In genomic region chr5:156559955-156560354, GRCh38 we compare ENCODE assay signal across 24 cellular contexts.
"Had no signal": no experiment of that assay in that cellular context is flagged by ENCODE, and none has a peak within 500 bp of the region (broad histone marks: within the 10 kb centered on the region; RNA-seq: fewer than 3 reads in every experiment).

No MANE protein-coding gene starts in this region.

- H3K27me3 Mint-ChIP-seq: activated CD8-positive, alpha-beta memory T cell treated with anti-CD3 and anti-CD28 coated beads, Interleukin-2, amount 10 ng/mL, durations not matched to agents 7 days and 5 days had no signal

- FAIRE-seq: bronchial epithelial cell had no signal

- H3K27ac ChIP-seq: ascending aorta, body of pancreas had no signal

- H3K4me1 ChIP-seq: ascending aorta, body of pancreas had no signal

- H3K27ac Mint-ChIP-seq: activated B cell treated with CpG ODN at 0.5 μM for 24 hours; activated CD4-positive, alpha-beta T cell treated with anti-CD3 and anti-CD28 coated beads, Interleukin-2, amount 10 ng/mL, durations not matched to agents 24 days and 14 days; activated CD8-positive, alpha-beta memory T cell treated with anti-CD3 and anti-CD28 coated beads, Interleukin-2, amount 10 ng/mL, durations not matched to agents 7 days and 5 days; activated naive CD4-positive, alpha-beta T cell treated with anti-CD3 and anti-CD28 coated beads, Interleukin-2, amount 50 U/mL, for 24 hours; activated T-cell treated with anti-CD3 and anti-CD28 coated beads, Interleukin-2, amount 50 U/mL, for 24 hours; activated T-helper 1 cell treated with anti-CD3 and anti-CD28 coated beads, Interleukin-12 subunit alpha, Interleukin-12 subunit beta, Interleukin-2, Interleukin-4 antibody, amounts not matched to agents 30 ng/mL and 10 ng/mL and 1 ng/mL, durations not matched to agents 14 hours and 24 hours and 36 hours; T-helper 17 cell had no signal

- H3K36me3 ChIP-seq: ascending aorta had no signal

- H3K4me1 Mint-ChIP-seq: activated B cell treated with CpG ODN at 0.5 μM for 24 hours; activated CD4-positive, alpha-beta T cell treated with anti-CD3 and anti-CD28 coated beads, Interleukin-2, amount 10 ng/mL, durations not matched to agents 24 days and 14 days; activated CD8-positive, alpha-beta memory T cell treated with anti-CD3 and anti-CD28 coated beads, Interleukin-2, amount 10 ng/mL, durations not matched to agents 7 days and 5 days; activated naive CD4-positive, alpha-beta T cell treated with anti-CD3 and anti-CD28 coated beads, Interleukin-2, amount 50 U/mL, for 24 hours; T-helper 17 cell had no signal

- H3K9me3 Mint-ChIP-seq: activated B cell treated with CpG ODN at 0.5 μM for 24 hours; activated CD4-positive, alpha-beta T cell treated with anti-CD3 and anti-CD28 coated beads, Interleukin-2, amount 10 ng/mL, durations not matched to agents 24 days and 14 days; activated naive CD4-positive, alpha-beta T cell treated with anti-CD3 and anti-CD28 coated beads, Interleukin-2, amount 50 U/mL, for 24 hours; activated T-cell treated with anti-CD3 and anti-CD28 coated beads, Interleukin-2, amount 50 U/mL, for 24 hours; activated T-helper 1 cell treated with anti-CD3 and anti-CD28 coated beads, Interleukin-12 subunit alpha, Interleukin-12 subunit beta, Interleukin-2, Interleukin-4 antibody, amounts not matched to agents 30 ng/mL and 10 ng/mL and 1 ng/mL, durations not matched to agents 14 hours and 24 hours and 36 hours had no signal

- H3K36me3 Mint-ChIP-seq: activated CD8-positive, alpha-beta memory T cell treated with anti-CD3 and anti-CD28 coated beads, Interleukin-2, amount 10 ng/mL, durations not matched to agents 7 days and 5 days; activated naive CD4-positive, alpha-beta T cell treated with anti-CD3 and anti-CD28 coated beads, Interleukin-2, amount 50 U/mL, for 24 hours had no signal

- H3K27me3 ChIP-seq: ascending aorta, body of pancreas had no signal

- ATAC-seq: activated CD8-positive, alpha-beta memory T cell treated with anti-CD3 and anti-CD28 coated beads, Interleukin-2, amount 10 ng/mL, durations not matched to agents 7 days and 5 days; body of pancreas; T-helper 17 cell had no signal

- H3K4me3 Mint-ChIP-seq: activated B cell treated with CpG ODN at 0.5 μM for 24 hours; activated CD4-positive, alpha-beta T cell treated with anti-CD3 and anti-CD28 coated beads, Interleukin-2, amount 10 ng/mL, durations not matched to agents 24 days and 14 days; activated CD8-positive, alpha-beta memory T cell treated with anti-CD3 and anti-CD28 coated beads, Interleukin-2, amount 10 ng/mL, durations not matched to agents 7 days and 5 days; activated naive CD4-positive, alpha-beta T cell treated with anti-CD3 and anti-CD28 coated beads, Interleukin-2, amount 50 U/mL, for 24 hours; activated T-cell treated with anti-CD3 and anti-CD28 coated beads, Interleukin-2, amount 50 U/mL, for 24 hours; activated T-helper 1 cell treated with anti-CD3 and anti-CD28 coated beads, Interleukin-12 subunit alpha, Interleukin-12 subunit beta, Interleukin-2, Interleukin-4 antibody, amounts not matched to agents 30 ng/mL and 10 ng/mL and 1 ng/mL, durations not matched to agents 14 hours and 24 hours and 36 hours; T-helper 17 cell had no signal

- H3K4me3 ChIP-seq: ascending aorta, body of pancreas had no signal

- DNase-seq: activated B cell treated with CpG ODN at 0.5 μM for 24 hours; activated CD4-positive, alpha-beta T cell treated with anti-CD3 and anti-CD28 coated beads for 1 hour; activated CD4-positive, alpha-beta T cell treated with anti-CD3 and anti-CD28 coated beads, Interleukin-2, amount 10 ng/mL, durations not matched to agents 24 days and 14 days; activated CD4-positive, alpha-beta T cell treated with anti-CD3 and anti-CD28 coated beads, Interleukin-2, amount 50 U/mL, for 48 hours; activated CD8-positive, alpha-beta memory T cell treated with anti-CD3 and anti-CD28 coated beads, Interleukin-2, amount 10 ng/mL, durations not matched to agents 7 days and 5 days; activated effector memory CD4-positive, alpha-beta T cell treated with Interleukin-2 at 50 U/mL for 16 hours; activated naive CD4-positive, alpha-beta T cell; activated T-cell treated with anti-CD3 and anti-CD28 coated beads, Interleukin-2, amount 50 U/mL, for 24 hours; amniotic stem cell; body of pancreas; central memory CD4-positive, alpha-beta T cell; MM.1S; NCI-H1105 treated with DMSO at 0.1 percent for 48 hours; NCI-H1930; NCI-H226; NCI-H526; NCI-H82; SIG-M5; T-helper 17 cell; T-helper 9 cell had no signal
